ENCODE assay signal across 13 cellular contexts in genomic region chr14:68233385-68233784, GRCh38.
DNase-seq lines count a peak whose midpoint lies in the region; ATAC-seq and TF ChIP-seq lines count a peak whose summit lies in the region.
"Had no signal": no experiment of that assay in that cellular context is flagged by ENCODE, and none has a peak within 500 bp of the region (broad histone marks: within the 10 kb centered on the region; RNA-seq: fewer than 3 reads in every experiment).

No MANE protein-coding gene starts in this region.

- H3K36me3 ChIP-seq in left ventricle myocardium inferior (no peaks in the 10 kb centered on the region), psoas muscle (ENCODE audit: insufficient read depth in 1 of 2, low read depth in 1 of 2) (no peaks in the 10 kb centered on the region), urinary bladder (ENCODE audit: insufficient read depth) (no peaks in the 10 kb centered on the region), HAP-1 (replicated peaks) (no peaks in the 10 kb centered on the region)

- ATAC-seq in right cardiac atrium, result no peak
- no peak for ATAC-seq in foreskin keratinocyte
- no peak for ATAC-seq in psoas muscle
- ATAC-seq: CD8-positive, alpha-beta T cell had no signal

- H3K27ac ChIP-seq in left ventricle myocardium inferior (replicated peaks) (peak overlapping the region; percentile 73), right cardiac atrium (ENCODE audit: low read length) (no peak overlapping the region), foreskin keratinocyte (peak overlapping the region; percentile 81), psoas muscle (peak overlapping the region; percentile 90), urinary bladder (ENCODE audit: low read depth) (peak overlapping the region; percentile 16)
- H3K27ac ChIP-seq: SK-N-MC had no signal

- H3K9me3 ChIP-seq in left ventricle myocardium inferior (replicated peaks) (no peaks in the 10 kb centered on the region), right cardiac atrium (ENCODE audit: control insufficient read depth, low read length) (no peaks in the 10 kb centered on the region), psoas muscle (no peaks in the 10 kb centered on the region), HAP-1 (no peaks in the 10 kb centered on the region)

- H3K4me3 ChIP-seq in left ventricle myocardium inferior (no peak overlapping the region), right cardiac atrium (ENCODE audit: low read length) (no peak overlapping the region), psoas muscle (no peak overlapping the region), urinary bladder (ENCODE audit: low read depth, low read length) (no peak overlapping the region), HAP-1 (no peak overlapping the region)
- H3K4me3 ChIP-seq: lung, SK-N-MC had no signal

- no peak for TF ChIP-seq CTCF in left ventricle myocardium inferior (IDR thresholded peaks at IDR 0.05; ENCODE audit: borderline replicate concordance)
- TF ChIP-seq CTCF in foreskin keratinocyte (conservative IDR thresholded peaks at IDR 0.05), result no peak
- no peak for TF ChIP-seq CTCF in psoas muscle (IDR thresholded peaks at IDR 0.05)

- H3K4me1 ChIP-seq in left ventricle myocardium inferior (peaks cover 30% of the 10 kb centered on the region), right cardiac atrium (ENCODE audit: control insufficient read depth, insufficient read depth, low read length) (no peaks in the 10 kb centered on the region), foreskin keratinocyte (peaks cover 29% of the 10 kb centered on the region), psoas muscle (peaks cover 52% of the 10 kb centered on the region), urinary bladder (ENCODE audit: insufficient read depth) (no peaks in the 10 kb centered on the region), HAP-1 (peaks cover 17% of the 10 kb centered on the region)

- in situ Hi-C loops in HAP-1 (cut with MboI; ENCODE audit: low sequenced_read_pairs), result no loop called here

- H3K27me3 ChIP-seq in left ventricle myocardium inferior (ENCODE audit: low read depth) (no peaks in the 10 kb centered on the region), right cardiac atrium (ENCODE audit: control insufficient read depth, insufficient read depth) (no peaks in the 10 kb centered on the region), foreskin keratinocyte (no peaks in the 10 kb centered on the region), psoas muscle (ENCODE audit: insufficient read depth in 3 of 3, low read length in 2 of 3) (no peaks in the 10 kb centered on the region), HAP-1 (ENCODE audit: low read depth) (no peaks in the 10 kb centered on the region)

- intact Hi-C loops in left ventricle myocardium inferior (cut with micrococcal nuclease) (no loop called here), right cardiac atrium (cut with DNase I) (loop anchor here in 1 of 4 donors (10.0 kb wide), 1 partner anchor 149 kb away; no protein-coding TSS in a partner anchor), psoas muscle (cut with DNase I) (loop anchor here in 1 of 2 donors (2.0 to 5.0 kb wide), 3 partner anchors 21 to 91 kb away; no protein-coding TSS in a partner anchor)

- DNase-seq in left ventricle myocardium inferior (no peak), right cardiac atrium (no peak), foreskin keratinocyte (no peak), psoas muscle (no peak), AG08396 (ENCODE audit: low spot score) (no peak), HAP-1 (ENCODE audit: low spot score in 2 of 2) (no peak), D341Med (ENCODE audit: low spot score) (no peak)
- DNase-seq: activated T-cell treated with anti-CD3 and anti-CD28 coated beads, Interleukin-2, amount 50 U/mL, for 4 hours; CD8-positive, alpha-beta T cell; NCI-H1694 had no signal
